In genomic region chr10:104643023-104643663, GRCh38 we compare ENCODE assay signal across 18 cellular contexts. TPM values are rescaled to one million over a fixed set of nuclear protein-coding genes. Genes with fewer than 3 reads are reported as not detected.
DNase-seq lines count a peak whose midpoint lies in the region; ATAC-seq and TF ChIP-seq lines count a peak whose summit lies in the region.
"Had no signal": no experiment of that assay in that cellular context is flagged by ENCODE, and none has a peak within 500 bp of the region (broad histone marks: within the 10 kb centered on the region; RNA-seq: fewer than 3 reads in every experiment).

No MANE protein-coding gene starts in this region.

- TF ChIP-seq POLR2A in GM18505 (IDR thresholded peaks at IDR 0.05; ENCODE audit: borderline replicate concordance, extremely low read depth, insufficient read depth, insufficient read length): no peak

- H3K9me3 ChIP-seq in iPS-18c (ENCODE audit: control insufficient read depth, insufficient read depth, low read length): no peaks in the 10 kb centered on the region
- no peaks in the 10 kb centered on the region for H3K9me3 ChIP-seq in skeletal muscle satellite cell (replicated peaks; ENCODE audit: low read length)
- H3K9me3 ChIP-seq in CD8-positive, alpha-beta memory T cell (ENCODE audit: low read length): no peaks in the 10 kb centered on the region
- H3K9me3 ChIP-seq: Caco-2, heart right ventricle, upper lobe of left lung had no signal

- peaks cover 1 to 11% (median 2%) of the 10 kb centered on the region in 3 donors for H3K4me1 Mint-ChIP-seq in CD8-positive, alpha-beta memory T cell

- peaks cover 9% of the 10 kb centered on the region for H3K4me1 ChIP-seq in skeletal muscle satellite cell (ENCODE audit: control insufficient read depth, insufficient read depth, low read length)
- no peaks in the 10 kb centered on the region for H3K4me1 ChIP-seq in CD8-positive, alpha-beta memory T cell (ENCODE audit: insufficient read depth, low read length)
- H3K4me1 ChIP-seq: Caco-2 had no signal

- no peak overlapping the region for H3K9ac ChIP-seq in skeletal muscle satellite cell (ENCODE audit: low read depth, low read length)

- H3K4me3 Mint-ChIP-seq in CD8-positive, alpha-beta memory T cell: no peak overlapping the region
- H3K4me3 Mint-ChIP-seq: activated CD4-positive, alpha-beta T cell treated with anti-CD3 and anti-CD28 coated beads, Interleukin-2, amount 10 ng/mL, durations not matched to agents 24 days and 14 days; effector memory CD8-positive, alpha-beta T cell had no signal

- peak overlapping the region; percentile 59; the same call in 1 of the 2 replicates for H3K4me3 ChIP-seq in H7 (ENCODE audit: insufficient read depth, low read depth, low read length)
- peak overlapping the region; percentile 37 for H3K4me3 ChIP-seq in astrocyte of the cerebellum (ENCODE audit: low read depth, low read length)
- peak overlapping the region; percentile 69; the same call in 1 of the 2 replicates for H3K4me3 ChIP-seq in iPS-18c (ENCODE audit: insufficient read depth, low read depth, low read length)
- H3K4me3 ChIP-seq in skeletal muscle satellite cell (ENCODE audit: low read length): peak overlapping the region; percentile 57
- no peak overlapping the region for H3K4me3 ChIP-seq in CD8-positive, alpha-beta memory T cell (ENCODE audit: low read length)

- ATAC-seq in GM18505 (IDR thresholded peaks at IDR 0.05; ENCODE audit: unreplicated experiment): no peak
- ATAC-seq: effector memory CD8-positive, alpha-beta T cell had no signal

- TF ChIP-seq CTCF in astrocyte of the cerebellum (IDR thresholded peaks at IDR 0.05; ENCODE audit: low read depth, low read length, missing control alignments): no peak

- H3K27me3 Mint-ChIP-seq in CD8-positive, alpha-beta memory T cell: peaks cover 41 to 60% of the 10 kb centered on the region in 2 donors

- no peak overlapping the region for H3K27ac Mint-ChIP-seq in CD8-positive, alpha-beta memory T cell
- H3K27ac Mint-ChIP-seq: activated CD4-positive, alpha-beta T cell treated with anti-CD3 and anti-CD28 coated beads, Interleukin-2, amount 10 ng/mL, durations not matched to agents 24 days and 14 days; effector memory CD8-positive, alpha-beta T cell had no signal

- peak overlapping the region; percentile 77 for H3K4me2 ChIP-seq in skeletal muscle satellite cell (ENCODE audit: low read length)

- H3K36me3 ChIP-seq in H7 (replicated peaks; ENCODE audit: control insufficient read depth, insufficient read depth, low read length) (no peaks in the 10 kb centered on the region), skeletal muscle satellite cell (ENCODE audit: insufficient read depth, low read length) (no peaks in the 10 kb centered on the region)
- no peaks in the 10 kb centered on the region for H3K36me3 ChIP-seq in CD8-positive, alpha-beta memory T cell (ENCODE audit: insufficient read depth, low read length)
- H3K36me3 ChIP-seq: heart right ventricle, upper lobe of left lung had no signal

- H3K27me3 ChIP-seq in H7 (ENCODE audit: control insufficient read depth, insufficient read depth, low read length): peaks cover 72% of the 10 kb centered on the region
- peaks cover 69% of the 10 kb centered on the region for H3K27me3 ChIP-seq in skeletal muscle satellite cell (ENCODE audit: control insufficient read depth, insufficient read depth, low read length)
- peaks cover 19% of the 10 kb centered on the region for H3K27me3 ChIP-seq in CD8-positive, alpha-beta memory T cell (ENCODE audit: insufficient read depth, low read length, poor library complexity, severe bottlenecking)

- no peak overlapping the region for H3K27ac ChIP-seq in CD8-positive, alpha-beta memory T cell (ENCODE audit: low read depth, low read length)
- H3K27ac ChIP-seq: heart right ventricle, upper lobe of left lung had no signal

- no peak for DNase-seq in H7
- DNase-seq in astrocyte of the cerebellum (ENCODE audit: low read depth): no peak
- no peak for DNase-seq in HuH-7 (ENCODE audit: low spot score)
- no peak for DNase-seq in CD8-positive, alpha-beta memory T cell
- DNase-seq: activated CD4-positive, alpha-beta T cell treated with anti-CD3 and anti-CD28 coated beads, Interleukin-2, amount 10 ng/mL, durations not matched to agents 24 days and 14 days; activated CD8-positive, alpha-beta memory T cell treated with anti-CD3 and anti-CD28 coated beads, Interleukin-2, amount 50 U/mL, for 4 hours; activated effector memory CD4-positive, alpha-beta T cell treated with anti-CD3 and anti-CD28 coated beads, Interleukin-2, amount 50 U/mL, for 16 hours; Caco-2; cerebellar nuclear complex; effector memory CD8-positive, alpha-beta T cell; GOT3; NCI-H524; SW 1271 had no signal

- CTCF ChIA-PET in CD8-positive, alpha-beta memory T cell (lab: Charles Lee): no interaction called here

- POLR2A ChIA-PET in CD8-positive, alpha-beta memory T cell (lab: Charles Lee): no interaction called here

- in situ Hi-C loops in astrocyte of the cerebellum (cut with HindIII; ENCODE audit: low sequenced_read_pairs): no loop called here

- H3K9me3 Mint-ChIP-seq in CD8-positive, alpha-beta memory T cell: peaks cover 0 to 5% (median 0%) of the 10 kb centered on the region in 5 donors
- H3K9me3 Mint-ChIP-seq: activated CD4-positive, alpha-beta T cell treated with anti-CD3 and anti-CD28 coated beads, Interleukin-2, amount 10 ng/mL, durations not matched to agents 24 days and 14 days; effector memory CD8-positive, alpha-beta T cell had no signal

- H3K36me3 Mint-ChIP-seq in CD8-positive, alpha-beta memory T cell: peaks cover 0 to under 1% (median 0%) of the 10 kb centered on the region in 3 donors

RNA-seq across cellular contexts. Expression of gene SORCS3, which starts 2.1 kb away (rescaled TPM):
- total RNA-seq in H7 (2014; rRNA removed; shearing (Covaris generic)): 0.03 and 0.15 TPM in 2 replicates
- under 0.01 and 0.22 TPM in 2 replicates for total RNA-seq in skeletal muscle satellite cell (2012; rRNA removed)
- not detected for total RNA-seq in CD8-positive, alpha-beta memory T cell
- polyA plus RNA-seq in CD8-positive, alpha-beta memory T cell: not detected
- total RNA-seq: activated CD4-positive, alpha-beta T cell treated with anti-CD3 and anti-CD28 coated beads, Interleukin-2, amount 10 ng/mL, durations not matched to agents 24 days and 14 days; upper lobe of left lung had no signal
